25 cellular contexts compared by ENCODE assay signal in genomic region chr7:140047197-140047596, GRCh38. TPM values are rescaled to one million over a fixed set of nuclear protein-coding genes. Genes with fewer than 3 reads are reported as not detected.
DNase-seq lines count a peak whose midpoint lies in the region; ATAC-seq and TF ChIP-seq lines count a peak whose summit lies in the region.
"Had no signal": no experiment of that assay in that cellular context is flagged by ENCODE, and none has a peak within 500 bp of the region (broad histone marks: within the 10 kb centered on the region; RNA-seq: fewer than 3 reads in every experiment).

No MANE protein-coding gene starts in this region.

- H3K27me3 ChIP-seq in esophagus muscularis mucosa = no peaks in the 10 kb centered on the region
- H3K27me3 ChIP-seq: BE2C, BLaER1 had no signal

- H3K27ac Mint-ChIP-seq in activated naive CD4-positive, alpha-beta T cell treated with anti-CD3 and anti-CD28 coated beads, Interleukin-2, amount 50 U/mL, for 24 hours = peak overlapping the region; percentile 72
- no peak overlapping the region for H3K27ac Mint-ChIP-seq in activated naive CD4-positive, alpha-beta T cell treated with anti-CD3 and anti-CD28 coated beads, Interleukin-2, amount 50 U/mL, for 72 hours
- peak overlapping the region; percentile 52 for H3K27ac Mint-ChIP-seq in central memory CD8-positive, alpha-beta T cell (ENCODE audit: low read depth)
- H3K27ac Mint-ChIP-seq in stimulated activated naive B cell treated with anti-CD40 and anti-IgM and Interleukin-4, amounts not matched to agents 10 μg/mL and 1 μg/mL and 100 μg/mL, for 72 hours = no peak overlapping the region

- H3K4me1 Mint-ChIP-seq in activated naive CD4-positive, alpha-beta T cell treated with anti-CD3 and anti-CD28 coated beads, Interleukin-2, amount 50 U/mL, for 24 hours = peaks cover 7% of the 10 kb centered on the region
- H3K4me1 Mint-ChIP-seq in central memory CD8-positive, alpha-beta T cell = peaks cover 28% of the 10 kb centered on the region
- H3K4me1 Mint-ChIP-seq in stimulated activated naive B cell treated with anti-CD40 and anti-IgM and Interleukin-4, amounts not matched to agents 10 μg/mL and 1 μg/mL and 100 μg/mL, for 72 hours = peaks cover 25 to 58% of the 10 kb centered on the region in 2 donors

- H3K36me3 Mint-ChIP-seq in activated naive CD4-positive, alpha-beta T cell treated with anti-CD3 and anti-CD28 coated beads, Interleukin-2, amount 50 U/mL, for 24 hours = peaks cover 8% of the 10 kb centered on the region
- H3K36me3 Mint-ChIP-seq in activated naive CD4-positive, alpha-beta T cell treated with anti-CD3 and anti-CD28 coated beads, Interleukin-2, amount 50 U/mL, for 72 hours = peaks cover 0 to 4% of the 10 kb centered on the region in 2 donors
- H3K36me3 Mint-ChIP-seq in central memory CD8-positive, alpha-beta T cell (ENCODE audit: insufficient read depth) = peaks cover 47% of the 10 kb centered on the region
- peaks cover 32 to 61% of the 10 kb centered on the region in 2 donors for H3K36me3 Mint-ChIP-seq in stimulated activated naive B cell treated with anti-CD40 and anti-IgM and Interleukin-4, amounts not matched to agents 10 μg/mL and 1 μg/mL and 100 μg/mL, for 72 hours

- H3K36me3 ChIP-seq in esophagus muscularis mucosa = peaks cover 0 to 72% (median 29%) of the 10 kb centered on the region in 4 donors
- H3K36me3 ChIP-seq: BE2C had no signal

- H3K4me1 ChIP-seq in esophagus muscularis mucosa = peaks cover 0 to 12% (median 5%) of the 10 kb centered on the region in 4 donors
- H3K4me1 ChIP-seq: BE2C had no signal

- TF ChIP-seq CTCF in esophagus muscularis mucosa (IDR thresholded peaks at IDR 0.05) = no peak

- TF ChIP-seq POLR2A in esophagus muscularis mucosa (IDR thresholded peaks at IDR 0.05; ENCODE audit: low read depth) = no peak

- no peak overlapping the region for H3K27ac ChIP-seq in esophagus muscularis mucosa (replicated peaks in 1 of 4)
- H3K27ac ChIP-seq: BLaER1 had no signal

- WGBS in esophagus muscularis mucosa = 98% methylated on average over 3 of the region's 3 CpGs

- no peaks in the 10 kb centered on the region for H3K27me3 Mint-ChIP-seq in activated naive CD4-positive, alpha-beta T cell treated with anti-CD3 and anti-CD28 coated beads, Interleukin-2, amount 50 U/mL, for 24 hours
- no peaks in the 10 kb centered on the region for H3K27me3 Mint-ChIP-seq in central memory CD8-positive, alpha-beta T cell
- no peaks in the 10 kb centered on the region for H3K27me3 Mint-ChIP-seq in stimulated activated naive B cell treated with anti-CD40 and anti-IgM and Interleukin-4, amounts not matched to agents 10 μg/mL and 1 μg/mL and 100 μg/mL, for 72 hours
- H3K27me3 Mint-ChIP-seq: CD4-positive, alpha-beta memory T cell; CD4-positive, CD25-positive, alpha-beta regulatory T cell had no signal

- DNase-seq in activated naive CD4-positive, alpha-beta T cell treated with anti-CD3 and anti-CD28 coated beads, Interleukin-2, amount 50 U/mL, for 72 hours (ENCODE audit: low spot score in 2 of 2) = no peak
- DNase-seq in central memory CD8-positive, alpha-beta T cell (ENCODE audit: low spot score in 2 of 2) = no peak
- DNase-seq in esophagus muscularis mucosa (ENCODE audit: extremely low spot score) (peak; percentile 2), middle frontal gyrus (ENCODE audit: extremely low spot score, low spot score) (no peak), dermis blood vessel endothelial cell (no peak)
- DNase-seq in stimulated activated naive B cell treated with anti-CD40 and anti-IgM and Interleukin-4, amounts not matched to agents 10 μg/mL and 1 μg/mL and 100 μg/mL, for 72 hours = no peak
- DNase-seq: 8988T; ACHN; BE2C; C1 segment of cervical spinal cord; CD4-positive, alpha-beta memory T cell; CD4-positive, CD25-positive, alpha-beta regulatory T cell; CD8-positive, alpha-beta memory T cell; COR-L47; DMS 273 treated with DMSO at 0.1 percent for 48 hours; DMS153; DMS53; DMS79; DND-41; EL; GDM1 had no signal

- H3K4me3 ChIP-seq in esophagus muscularis mucosa = no peak overlapping the region
- H3K4me3 ChIP-seq: BLaER1, GM12878 had no signal

- no peak for TF ChIP-seq EP300 in esophagus muscularis mucosa (IDR thresholded peaks at IDR 0.05)

- no peaks in the 10 kb centered on the region for H3K9me3 Mint-ChIP-seq in activated naive CD4-positive, alpha-beta T cell treated with anti-CD3 and anti-CD28 coated beads, Interleukin-2, amount 50 U/mL, for 24 hours
- no peaks in the 10 kb centered on the region for H3K9me3 Mint-ChIP-seq in activated naive CD4-positive, alpha-beta T cell treated with anti-CD3 and anti-CD28 coated beads, Interleukin-2, amount 50 U/mL, for 72 hours
- H3K9me3 Mint-ChIP-seq in central memory CD8-positive, alpha-beta T cell = no peaks in the 10 kb centered on the region
- H3K9me3 Mint-ChIP-seq in stimulated activated naive B cell treated with anti-CD40 and anti-IgM and Interleukin-4, amounts not matched to agents 10 μg/mL and 1 μg/mL and 100 μg/mL, for 72 hours = no peaks in the 10 kb centered on the region
- H3K9me3 Mint-ChIP-seq: CD4-positive, alpha-beta memory T cell; CD4-positive, CD25-positive, alpha-beta regulatory T cell; CD8-positive, alpha-beta memory T cell had no signal

- ATAC-seq in activated naive CD4-positive, alpha-beta T cell treated with anti-CD3 and anti-CD28 coated beads, Interleukin-2, amount 50 U/mL, for 72 hours = no peak
- ATAC-seq in central memory CD8-positive, alpha-beta T cell (replicated peaks; ENCODE audit: extremely low read depth, poor library complexity, severe bottlenecking) = no peak
- ATAC-seq in stimulated activated naive B cell treated with anti-CD40 and anti-IgM and Interleukin-4, amounts not matched to agents 10 μg/mL and 1 μg/mL and 100 μg/mL, for 72 hours (replicated peaks) = peak; percentile 56 to 75
- ATAC-seq: GM12878 had no signal

- H3K9me3 ChIP-seq in esophagus muscularis mucosa = no peaks in the 10 kb centered on the region
- H3K9me3 ChIP-seq: BE2C, BLaER1 had no signal

- intact Hi-C loops in esophagus muscularis mucosa (cut with DNase I) = no loop called here

- no peak overlapping the region for H3K4me3 Mint-ChIP-seq in activated naive CD4-positive, alpha-beta T cell treated with anti-CD3 and anti-CD28 coated beads, Interleukin-2, amount 50 U/mL, for 24 hours
- no peak overlapping the region for H3K4me3 Mint-ChIP-seq in central memory CD8-positive, alpha-beta T cell
- no peak overlapping the region for H3K4me3 Mint-ChIP-seq in stimulated activated naive B cell treated with anti-CD40 and anti-IgM and Interleukin-4, amounts not matched to agents 10 μg/mL and 1 μg/mL and 100 μg/mL, for 72 hours
- H3K4me3 Mint-ChIP-seq: CD14-positive monocyte; CD4-positive, alpha-beta memory T cell; CD4-positive, CD25-positive, alpha-beta regulatory T cell; CD8-positive, alpha-beta memory T cell had no signal

RNA-seq across cellular contexts. Expression of gene PARP12, which starts 15.6 kb away (rescaled TPM):
- total RNA-seq in activated naive CD4-positive, alpha-beta T cell treated with anti-CD3 and anti-CD28 coated beads, Interleukin-2, amount 50 U/mL, for 72 hours = 10 to 100 TPM; 37.0 to 57.6 TPM
- total RNA-seq in esophagus muscularis mucosa = 10 to 100 TPM; 20.6 to 24.5 (median 23.4) TPM
- 98.3 and 107 TPM in 2 replicates for total RNA-seq in dermis blood vessel endothelial cell

Comparison
In these comparisons a context has a peak if more than half of its experiments do, and no peak if none do; other contexts are left out.
1. H3K27ac Mint-ChIP-seq: peak in activated naive CD4-positive, alpha-beta T cell treated with anti-CD3 and anti-CD28 coated beads, Interleukin-2, amount 50 U/mL, for 24 hours (single experiment) and central memory CD8-positive, alpha-beta T cell (single experiment); none in activated naive CD4-positive, alpha-beta T cell treated with anti-CD3 and anti-CD28 coated beads, Interleukin-2, amount 50 U/mL, for 72 hours (0 of 2) and stimulated activated naive B cell treated with anti-CD40 and anti-IgM and Interleukin-4, amounts not matched to agents 10 μg/mL and 1 μg/mL and 100 μg/mL, for 72 hours (single experiment).
2. ATAC-seq: peak in stimulated activated naive B cell treated with anti-CD40 and anti-IgM and Interleukin-4, amounts not matched to agents 10 μg/mL and 1 μg/mL and 100 μg/mL, for 72 hours (2 of 2); none in activated naive CD4-positive, alpha-beta T cell treated with anti-CD3 and anti-CD28 coated beads, Interleukin-2, amount 50 U/mL, for 72 hours (0 of 2) and central memory CD8-positive, alpha-beta T cell (single experiment).